32 cellular contexts compared by ENCODE assay signal in the genomic region with DNA sequence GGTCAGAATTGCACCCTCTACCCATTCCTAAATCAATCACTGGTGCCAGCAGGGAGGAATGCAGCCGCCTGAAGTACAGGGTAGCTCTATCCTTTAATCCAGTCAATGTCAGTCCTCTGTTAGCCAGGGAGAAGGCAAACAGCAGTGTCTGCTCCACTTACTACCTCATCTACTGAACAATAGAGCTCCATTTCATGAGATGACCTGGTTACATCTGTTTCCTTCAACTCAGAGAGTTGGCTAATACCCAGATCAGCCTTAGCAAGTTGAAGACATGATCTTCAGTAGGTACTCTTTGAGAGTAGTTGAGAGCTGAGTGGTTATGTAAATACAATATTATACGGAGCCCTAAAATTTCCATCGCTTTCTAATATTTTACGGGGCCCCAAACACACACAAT. TPM values are rescaled to one million over a fixed set of nuclear protein-coding genes. Genes with fewer than 3 reads are reported as not detected.
"Had no signal": no experiment of that assay in that cellular context is flagged by ENCODE, and none has a peak within 500 bp of the region (broad histone marks: within the 10 kb centered on the region; RNA-seq: fewer than 3 reads in every experiment).

No MANE protein-coding gene starts in this region.

- H3K9me3 Mint-ChIP-seq: activated CD4-positive, alpha-beta T cell treated with anti-CD3 and anti-CD28 coated beads, Interleukin-2, amount 10 ng/mL, durations not matched to agents 7 days and 5 days; activated CD8-positive, alpha-beta T cell treated with anti-CD3 and anti-CD28 coated beads for 36 hours; activated naive CD4-positive, alpha-beta T cell treated with anti-CD3 and anti-CD28 coated beads for 36 hours; activated naive CD4-positive, alpha-beta T cell treated with anti-CD3 and anti-CD28 coated beads, Interleukin-2, amount 50 U/mL, for 24 hours; activated naive CD8-positive, alpha-beta T cell treated with anti-CD3 and anti-CD28 coated beads for 36 hours; activated naive CD8-positive, alpha-beta T cell treated with anti-CD3 and anti-CD28 coated beads, Interleukin-2, amount 50 U/mL, for 24 hours; activated T-helper 1 cell treated with anti-CD3 and anti-CD28 coated beads, Interleukin-12 subunit alpha, Interleukin-12 subunit beta, Interleukin-2, Interleukin-4 antibody, amounts not matched to agents 30 ng/mL and 10 ng/mL and 1 ng/mL, durations not matched to agents 14 hours and 24 hours and 36 hours; activated T-helper 2 cell treated with anti-CD3 and anti-CD28 coated beads, Interferon-gamma antibody, Interleukin-2, Interleukin-4, amounts not matched to agents 10 μg/mL and 5 μg/mL and 100 μg/mL, durations not matched to agents 14 hours and 24 hours and 36 hours had no signal

- H3K4me3 ChIP-seq: adrenal gland, body of pancreas, heart left ventricle had no signal

- H3K4me3 Mint-ChIP-seq: activated CD4-positive, alpha-beta T cell treated with anti-CD3 and anti-CD28 coated beads for 36 hours; activated CD4-positive, alpha-beta T cell treated with anti-CD3 and anti-CD28 coated beads, Interleukin-2, amount 10 ng/mL, durations not matched to agents 7 days and 5 days; activated CD8-positive, alpha-beta T cell treated with anti-CD3 and anti-CD28 coated beads for 36 hours; activated naive CD4-positive, alpha-beta T cell treated with anti-CD3 and anti-CD28 coated beads for 36 hours; activated naive CD4-positive, alpha-beta T cell treated with anti-CD3 and anti-CD28 coated beads, Interleukin-2, amount 50 U/mL, for 24 hours; activated naive CD8-positive, alpha-beta T cell treated with anti-CD3 and anti-CD28 coated beads for 36 hours; activated naive CD8-positive, alpha-beta T cell treated with anti-CD3 and anti-CD28 coated beads, Interleukin-2, amount 50 U/mL, for 24 hours; activated T-helper 1 cell treated with anti-CD3 and anti-CD28 coated beads, Interleukin-12 subunit alpha, Interleukin-12 subunit beta, Interleukin-2, Interleukin-4 antibody, amounts not matched to agents 30 ng/mL and 10 ng/mL and 1 ng/mL, durations not matched to agents 14 hours and 24 hours and 36 hours; T-helper 17 cell had no signal

- DNase-seq: activated CD4-positive, alpha-beta T cell treated with anti-CD3 and anti-CD28 coated beads for 36 hours; activated CD4-positive, alpha-beta T cell treated with anti-CD3 and anti-CD28 coated beads, Interleukin-2, amount 10 ng/mL, durations not matched to agents 7 days and 5 days; activated CD4-positive, alpha-beta T cell treated with anti-CD3 and anti-CD28 coated beads, Interleukin-2, amount 50 U/mL, for 4 hours; activated CD4-positive, CD25-positive, alpha-beta regulatory T cell; activated CD4-positive, CD25-positive, alpha-beta regulatory T cell treated with anti-CD3 and anti-CD28 coated beads, Interleukin-2, amount 50 U/mL, for 72 hours; activated CD8-positive, alpha-beta memory T cell treated with anti-CD3 and anti-CD28 coated beads for 24 hours; activated CD8-positive, alpha-beta T cell treated with anti-CD3 and anti-CD28 coated beads for 36 hours; activated effector memory CD4-positive, alpha-beta T cell treated with anti-CD3 and anti-CD28 coated beads, Interleukin-2, amount 50 U/mL, for 16 hours; activated naive CD4-positive, alpha-beta T cell treated with anti-CD3 and anti-CD28 coated beads for 36 hours; activated naive CD8-positive, alpha-beta T cell treated with anti-CD3 and anti-CD28 coated beads for 36 hours; activated naive CD8-positive, alpha-beta T cell treated with anti-CD3 and anti-CD28 coated beads, Interleukin-2, amount 50 U/mL, for 24 hours; activated T-cell treated with anti-CD3 and anti-CD28 coated beads, Interleukin-2, amount 50 U/mL, for 1 hour; activated T-cell treated with anti-CD3 and anti-CD28 coated beads, Interleukin-2, amount 50 U/mL, for 48 hours; adrenal gland; amygdala; aorta; body of pancreas; caudate nucleus; cortex of kidney; effector CD8-positive, alpha-beta T cell; foreskin fibroblast; glutamatergic neuron; heart left ventricle; T-helper 1 cell; T-helper 17 cell had no signal

- H3K4me1 Mint-ChIP-seq: activated CD4-positive, alpha-beta T cell treated with anti-CD3 and anti-CD28 coated beads for 36 hours; activated CD4-positive, alpha-beta T cell treated with anti-CD3 and anti-CD28 coated beads, Interleukin-2, amount 10 ng/mL, durations not matched to agents 7 days and 5 days; activated naive CD4-positive, alpha-beta T cell treated with anti-CD3 and anti-CD28 coated beads, Interleukin-2, amount 50 U/mL, for 24 hours; activated naive CD8-positive, alpha-beta T cell treated with anti-CD3 and anti-CD28 coated beads for 36 hours had no signal

- H3K36me3 ChIP-seq: adrenal gland, heart left ventricle had no signal

- H3K27me3 ChIP-seq: adrenal gland, body of pancreas had no signal

- H3K36me3 Mint-ChIP-seq: activated naive CD4-positive, alpha-beta T cell treated with anti-CD3 and anti-CD28 coated beads, Interleukin-2, amount 50 U/mL, for 24 hours; activated naive CD8-positive, alpha-beta T cell treated with anti-CD3 and anti-CD28 coated beads for 36 hours had no signal

- FAIRE-seq: colon, endometrium, frontal cortex had no signal

- H3K27ac Mint-ChIP-seq: activated CD4-positive, alpha-beta T cell treated with anti-CD3 and anti-CD28 coated beads for 36 hours; activated CD4-positive, alpha-beta T cell treated with anti-CD3 and anti-CD28 coated beads, Interleukin-2, amount 10 ng/mL, durations not matched to agents 7 days and 5 days; activated CD8-positive, alpha-beta T cell treated with anti-CD3 and anti-CD28 coated beads for 36 hours; activated naive CD4-positive, alpha-beta T cell treated with anti-CD3 and anti-CD28 coated beads for 36 hours; activated naive CD4-positive, alpha-beta T cell treated with anti-CD3 and anti-CD28 coated beads, Interleukin-2, amount 50 U/mL, for 24 hours; activated naive CD8-positive, alpha-beta T cell treated with anti-CD3 and anti-CD28 coated beads for 36 hours; activated naive CD8-positive, alpha-beta T cell treated with anti-CD3 and anti-CD28 coated beads, Interleukin-2, amount 50 U/mL, for 24 hours; activated T-helper 1 cell treated with anti-CD3 and anti-CD28 coated beads, Interleukin-12 subunit alpha, Interleukin-12 subunit beta, Interleukin-2, Interleukin-4 antibody, amounts not matched to agents 30 ng/mL and 10 ng/mL and 1 ng/mL, durations not matched to agents 14 hours and 24 hours and 36 hours; activated T-helper 2 cell treated with anti-CD3 and anti-CD28 coated beads, Interferon-gamma antibody, Interleukin-2, Interleukin-4, amounts not matched to agents 10 μg/mL and 5 μg/mL and 100 μg/mL, durations not matched to agents 14 hours and 24 hours and 36 hours; T-helper 17 cell had no signal

- H3K27ac ChIP-seq: adrenal gland, body of pancreas had no signal

- H3K9me3 ChIP-seq: adrenal gland, body of pancreas had no signal

RNA-seq across cellular contexts. Expression of a gene that starts 46.1 kb away (rescaled TPM):
- total RNA-seq: activated T-helper 1 cell treated with anti-CD3 and anti-CD28 coated beads, Interleukin-12 subunit alpha, Interleukin-12 subunit beta, Interleukin-2, Interleukin-4 antibody, amounts not matched to agents 30 ng/mL and 10 ng/mL and 1 ng/mL, durations not matched to agents 14 hours and 24 hours and 36 hours; activated T-helper 2 cell treated with anti-CD3 and anti-CD28 coated beads, Interferon-gamma antibody, Interleukin-2, Interleukin-4, amounts not matched to agents 10 μg/mL and 5 μg/mL and 100 μg/mL, durations not matched to agents 14 hours and 24 hours and 36 hours; epithelial cell of proximal tubule had no signal
